ENCODE assay signal across 12 cellular contexts in genomic region chr18:49690307-49690706, GRCh38.
DNase-seq lines count a peak whose midpoint lies in the region; TF ChIP-seq lines count a peak whose summit lies in the region.
"Had no signal": no experiment of that assay in that cellular context is flagged by ENCODE, and none has a peak within 500 bp of the region (broad histone marks: within the 10 kb centered on the region; RNA-seq: fewer than 3 reads in every experiment).

No MANE protein-coding gene starts in this region.

- no peaks in the 10 kb centered on the region for H3K36me3 ChIP-seq in kidney epithelial cell (ENCODE audit: control insufficient read depth, insufficient read depth, low read length)

- in situ Hi-C loops in astrocyte of the cerebellum (cut with HindIII; ENCODE audit: low sequenced_read_pairs) = no loop called here

- no peak overlapping the region for H3K4me3 ChIP-seq in astrocyte of the cerebellum (ENCODE audit: low read depth, low read length)
- H3K4me3 ChIP-seq in kidney epithelial cell (ENCODE audit: low read depth, low read length) = no peak overlapping the region

- H3K27me3 ChIP-seq in kidney epithelial cell (ENCODE audit: control insufficient read depth, insufficient read depth, low read length) = no peaks in the 10 kb centered on the region

- TF ChIP-seq CTCF in AG09319 (IDR thresholded peaks at IDR 0.05; ENCODE audit: low read depth, low read length) (no peak), astrocyte of the cerebellum (IDR thresholded peaks at IDR 0.05; ENCODE audit: low read depth, low read length, missing control alignments) (no peak), kidney epithelial cell (IDR thresholded peaks at IDR 0.05; ENCODE audit: insufficient read depth, low read length, poor library complexity, severe bottlenecking) (no peak)

- DNase-seq in AG09319 (ENCODE audit: extremely low read depth, low read depth) = peak; percentile 50
- peak; percentile 72 for DNase-seq in HS-27A (ENCODE audit: low read depth)
- DNase-seq in astrocyte of the cerebellum (ENCODE audit: low read depth) = peak; percentile 66
- peak; percentile 95 for DNase-seq in kidney epithelial cell (ENCODE audit: low read depth)
- DNase-seq in NCI-H510A treated with DMSO at 0.1 percent for 48 hours (lab: John Stamatoyannopoulos, UW) = no peak
- no peak for DNase-seq in SIG-M5 (lab: John Stamatoyannopoulos, UW)
- no peak for DNase-seq in GM19240 (ENCODE audit: insufficient read length, low spot score)
- DNase-seq in NCI-H1092 treated with DMSO at 0.1 percent for 48 hours (lab: John Stamatoyannopoulos, UW) = no peak
- DNase-seq: H9, left ventricle myocardium superior, NCI-H2227 treated with DMSO at 0.1 percent for 48 hours, retina had no signal

Comparison
In these comparisons a context has a peak if more than half of its experiments do, and no peak if none do; other contexts are left out.
1. DNase-seq: peak in AG09319 (single experiment), HS-27A (single experiment), astrocyte of the cerebellum (single experiment) and kidney epithelial cell (single experiment); none in NCI-H510A treated with DMSO at 0.1 percent for 48 hours (single experiment), SIG-M5 (single experiment), GM19240 (single experiment) and NCI-H1092 treated with DMSO at 0.1 percent for 48 hours (single experiment).